Comparison of ENCODE assay signal across 19 cellular contexts in genomic region chr12:104596876-104597833, GRCh38.
A peak's percentile ranks its signal among the peaks of the same experiment; 100 is the strongest.
DNase-seq lines count a peak whose midpoint lies in the region; ATAC-seq, FAIRE-seq and TF ChIP-seq lines count a peak whose summit lies in the region.
"Had no signal": no experiment of that assay in that cellular context is flagged by ENCODE, and none has a peak within 500 bp of the region (broad histone marks: within the 10 kb centered on the region; RNA-seq: fewer than 3 reads in every experiment).

No MANE protein-coding gene starts in this region.

- H4K91ac ChIP-seq in IMR-90 (ENCODE audit: insufficient read depth, low read depth, low read length): no peak overlapping the region

- POLR2A ChIA-PET in IMR-90 (lab: Charles Lee; ENCODE audit: unreplicated experiment): no interaction called here
- POLR2A ChIA-PET in K562 (lab: Yijun Ruan, JAX): interaction anchor here (0.6 kb wide), 1 partner anchor 140 kb away, joined by 5 read pairs; the partner anchor contains the start of gene CHST11

- no CpG with 5 or more reads among the region's 16 CpGs for WGBS in IMR-90 (ENCODE audit: extremely low coverage in 2 of 2, insufficient read length in 1 of 2), 2 experiments
- WGBS in K562 (ENCODE audit: insufficient coverage, low coverage, missing lambda C conversion rate): 54% methylated on average over 16 of the region's 16 CpGs

- H2AK9ac ChIP-seq in IMR-90 (replicated peaks; ENCODE audit: low read depth, low read length, poor library complexity): peak overlapping the region; percentile 46

- H3K9me1 ChIP-seq in IMR-90 (ENCODE audit: insufficient read depth, low read length) (peaks cover 5% of the 10 kb centered on the region; the same call in 1 of the 2 replicates), K562 (ENCODE audit: control insufficient read depth, insufficient read depth, low read length) (no peaks in the 10 kb centered on the region)

- H2AFZ ChIP-seq in IMR-90 (replicated peaks; ENCODE audit: low read length, poor library complexity) (no peak overlapping the region), K562 (ENCODE audit: low read depth, low read length) (peak overlapping the region; percentile 47)
- H2AFZ ChIP-seq: hepatocyte had no signal

- H3K4me2 ChIP-seq in BLaER1 treated with 17β-estradiol and CSF1 and Interleukin-3, amounts not matched to agents 10 nM and 100 nM: peak overlapping the region; percentile 83 to 92 (median 86)
- H3K4me2 ChIP-seq in IMR-90 (ENCODE audit: low read depth, low read length) (no peak overlapping the region), K562 (ENCODE audit: insufficient read depth, low read length) (peak overlapping the region; percentile 69; the same call in 1 of the 2 replicates)

- peak overlapping the region in 5 of 8 donors; percentile 25 to 69 (median 60) for H3K4me3 Mint-ChIP-seq in naive B cell
- H3K4me3 Mint-ChIP-seq: activated T-cell treated with anti-CD3 and anti-CD28 coated beads, Interleukin-2, amount 50 U/mL, for 4 hours; T-helper 1 cell treated with Interleukin-12 subunit alpha and Interleukin-12 subunit beta and Interleukin-4 antibody, amounts not matched to agents 30 μg/mL and 1 μg/mL, for 36 hours had no signal

- peak overlapping the region in 1 of 10 experiments; percentile 13; a peak in 4 of 20 replicates for H3K4me3 ChIP-seq in BLaER1 treated with 17β-estradiol and CSF1 and Interleukin-3, amounts not matched to agents 10 nM and 100 nM
- H3K4me3 ChIP-seq in IMR-90 (ENCODE audit: insufficient read depth, low read depth, low read length): no peak overlapping the region
- no peak overlapping the region for H3K4me3 ChIP-seq in K562
- H3K4me3 ChIP-seq: adrenal gland, hepatocyte, left ventricle myocardium inferior, skin epidermis had no signal

- no peaks in the 10 kb centered on the region for H3K9me3 ChIP-seq in BLaER1 treated with 17β-estradiol and CSF1 and Interleukin-3, amounts not matched to agents 10 nM and 100 nM (replicated peaks in 1 of 11)
- H3K9me3 ChIP-seq in IMR-90 (ENCODE audit: control insufficient read depth, insufficient read depth, low read length) (no peaks in the 10 kb centered on the region), K562 (replicated peaks; ENCODE audit: control insufficient read depth, insufficient read depth, low read depth, low read length) (no peaks in the 10 kb centered on the region)
- H3K9me3 ChIP-seq: adrenal gland, left ventricle myocardium inferior had no signal

- H3K56ac ChIP-seq in IMR-90 (ENCODE audit: extremely low read depth, insufficient read depth, low read length): no peak overlapping the region

- H3K23ac ChIP-seq in IMR-90 (ENCODE audit: low read depth, low read length): no peak overlapping the region

- ATAC-seq in IMR-90 (ENCODE audit: low read depth) (no peak), K562 (no peak), naive B cell (ENCODE audit: low read depth in 2 of 2) (no peak), HG03342 (IDR thresholded peaks at IDR 0.05; ENCODE audit: unreplicated experiment) (no peak)
- ATAC-seq: activated T-cell treated with anti-CD3 and anti-CD28 coated beads, Interleukin-2, amount 50 U/mL, for 4 hours had no signal

- H4K5ac ChIP-seq in IMR-90 (ENCODE audit: low read depth, low read length): no peak overlapping the region

- CTCF ChIA-PET in IMR-90 (lab: Yijun Ruan, JAX): interaction anchor here (0.7 kb wide), 1 partner anchor 28 kb away, joined by 3 read pairs; no protein-coding TSS in a partner anchor
- CTCF ChIA-PET in K562 (lab: Yijun Ruan, JAX; ENCODE audit: low intra/inter-chr PET ratio): interaction anchor here (0.6 kb wide), 1 partner anchor 139 kb away, joined by 3 read pairs; no protein-coding TSS in a partner anchor

- H3K27me3 Mint-ChIP-seq in naive B cell: no peaks in the 10 kb centered on the region

- peaks cover 34 to 91% (median 85%) of the 10 kb centered on the region in 11 experiments; a peak in 21 of 22 replicates for H4K20me1 ChIP-seq in BLaER1 treated with 17β-estradiol and CSF1 and Interleukin-3, amounts not matched to agents 10 nM and 100 nM
- no peaks in the 10 kb centered on the region for H4K20me1 ChIP-seq in IMR-90 (ENCODE audit: insufficient read depth, low read length)
- H4K20me1 ChIP-seq in K562 (replicated peaks; ENCODE audit: control insufficient read depth, insufficient read depth, low read length): no peaks in the 10 kb centered on the region

- H3K79me1 ChIP-seq in IMR-90 (ENCODE audit: low read depth in 1 of 2, low read length in 2 of 2): no peaks in the 10 kb centered on the region; a peak in 1 of 4 replicates

- intact Hi-C loops in IMR-90 (cut with micrococcal nuclease): no loop called here
- intact Hi-C loops in K562 (cut with micrococcal nuclease): loop anchor here (5.0 kb wide), 2 partner anchors 75 to 215 kb away; no protein-coding TSS in a partner anchor

- H2BK120ac ChIP-seq in IMR-90 (ENCODE audit: low read depth, low read length): no peak overlapping the region

- H3K27ac ChIP-seq in BLaER1 treated with 17β-estradiol and CSF1 and Interleukin-3, amounts not matched to agents 10 nM and 100 nM: peak overlapping the region in 9 of 11 experiments; percentile 18 to 63 (median 54); a peak in 16 of 22 replicates
- H3K27ac ChIP-seq in IMR-90 (ENCODE audit: insufficient read depth, low read length) (no peak overlapping the region), K562 (ENCODE audit: extremely low read depth, low read depth, low read length) (peak overlapping the region; percentile 84)
- H3K27ac ChIP-seq: adrenal gland, hepatocyte, left ventricle myocardium inferior had no signal

- no peak for TF ChIP-seq CTCF in IMR-90 (conservative IDR thresholded peaks at IDR 0.05; ENCODE audit: low read depth, low read length)
- no peak for TF ChIP-seq CTCF in K562 (IDR thresholded peaks at IDR 0.05 in 2 of 3, conservative IDR thresholded peaks at IDR 0.05 in 1 of 3; ENCODE audit: insufficient read depth in 2 of 3, low read depth in 1 of 3, low read length in 3 of 3)

- H3K36me3 ChIP-seq in BLaER1 treated with 17β-estradiol and CSF1 and Interleukin-3, amounts not matched to agents 10 nM and 100 nM: peaks cover 0 to 25% (median 8%) of the 10 kb centered on the region in 11 experiments; a peak in 13 of 22 replicates
- H3K36me3 ChIP-seq in IMR-90 (ENCODE audit: control insufficient read depth, insufficient read depth, low read length): no peaks in the 10 kb centered on the region
- peaks cover 2% of the 10 kb centered on the region; the same call in 2 of the 3 replicates for H3K36me3 ChIP-seq in K562 (ENCODE audit: control insufficient read depth, insufficient read depth, low read length)
- H3K36me3 ChIP-seq: adrenal gland, left ventricle myocardium inferior had no signal

- dilution Hi-C loops in IMR-90 (cut with HindIII; ENCODE audit: low sequenced_read_pairs, unreplicated experiment): no loop called here

- H4K8ac ChIP-seq in IMR-90 (ENCODE audit: low read depth in 2 of 2, low read length in 2 of 2): no peak overlapping the region

- no peak overlapping the region for H2BK15ac ChIP-seq in IMR-90 (ENCODE audit: low read depth, low read length)

- H2BK20ac ChIP-seq in IMR-90 (ENCODE audit: low read depth, low read length): no peak overlapping the region

- H3K14ac ChIP-seq in IMR-90 (replicated peaks; ENCODE audit: low read depth, low read length): 0 out of 2 replicates have a peak overlapping the region, but pooled peaks have one; percentile 4

- TF ChIP-seq EP300 in K562 (IDR thresholded peaks at IDR 0.05; ENCODE audit: low read length): no peak

- TF ChIP-seq POLR2A in IMR-90 (IDR thresholded peaks at IDR 0.05; ENCODE audit: low read depth, low read length) (no peak), K562 (conservative IDR thresholded peaks at IDR 0.05) (no peak), H54 (IDR thresholded peaks at IDR 0.05; ENCODE audit: low read depth, low read length) (no peak)

- peaks cover 68 to 97% (median 87%) of the 10 kb centered on the region in 3 donors for H3K4me1 Mint-ChIP-seq in naive B cell

- BruUV-seq in IMR-90 (replicated peaks; lab: Mats Ljungman, UMichigan) (no TSS peak), K562 (replicated peaks; lab: Mats Ljungman, UMichigan) (no TSS peak)

- H2BK5ac ChIP-seq in IMR-90 (ENCODE audit: low read depth, low read length, poor library complexity, severe bottlenecking): no peak overlapping the region

- DNase-seq in IMR-90 (no peak), K562 (ENCODE audit: extremely low read depth in 1 of 4, low spot score in 3 of 4) (no peak), naive B cell (no peak), AG08396 (ENCODE audit: low spot score) (no peak), COLO668 (lab: John Stamatoyannopoulos, UW; ENCODE audit: unreplicated experiment) (no peak), H54 (ENCODE audit: insufficient read length, low spot score) (no peak)
- DNase-seq: activated CD4-positive, alpha-beta T cell treated with anti-CD3 and anti-CD28 coated beads for 48 hours; activated T-cell treated with anti-CD3 and anti-CD28 coated beads, Interleukin-2, amount 50 U/mL, for 4 hours; left ventricle myocardium inferior; NCI-H1105 treated with DMSO at 0.1 percent for 48 hours; NCI-H510A; substantia nigra had no signal

- FAIRE-seq in K562 (lab: Jason Lieb, UNC): no peak
- FAIRE-seq in H54 (lab: Jason Lieb, UNC): no peak
- FAIRE-seq: colon had no signal

- H3K4me1 ChIP-seq in BLaER1 treated with 17β-estradiol and CSF1 and Interleukin-3, amounts not matched to agents 10 nM and 100 nM: peaks cover 75 to 91% (median 87%) of the 10 kb centered on the region in 10 experiments
- no peaks in the 10 kb centered on the region for H3K4me1 ChIP-seq in IMR-90 (ENCODE audit: control insufficient read depth, insufficient read depth, low read length)
- H3K4me1 ChIP-seq in K562 (replicated peaks in 1 of 2; ENCODE audit: control insufficient read depth in 2 of 2, insufficient read depth in 2 of 2, low read length in 2 of 2): peaks cover 26 to 78% of the 10 kb centered on the region in 2 experiments

- no peaks in the 10 kb centered on the region for H3K36me3 Mint-ChIP-seq in naive B cell

- in situ Hi-C loops in IMR-90 (cut with MboI; ENCODE audit: low sequenced_read_pairs) (no loop called here), K562 (cut with MboI) (no loop called here)

- H3K27me3 ChIP-seq in BLaER1 treated with 17β-estradiol and CSF1 and Interleukin-3, amounts not matched to agents 10 nM and 100 nM: no peaks in the 10 kb centered on the region
- H3K27me3 ChIP-seq in IMR-90 (ENCODE audit: control insufficient read depth, insufficient read depth, low read length): no peaks in the 10 kb centered on the region
- H3K27me3 ChIP-seq in K562 (ENCODE audit: control insufficient read depth in 2 of 2, insufficient read depth in 2 of 2, low read length in 2 of 2): no peaks in the 10 kb centered on the region
- H3K27me3 ChIP-seq: adrenal gland, hepatocyte had no signal

- peaks cover 77% of the 10 kb centered on the region for H3K79me2 ChIP-seq in K562 (ENCODE audit: control insufficient read depth, insufficient read depth, low read length)
- H3K79me2 ChIP-seq: hepatocyte had no signal

- H3K18ac ChIP-seq in IMR-90 (ENCODE audit: low read depth, low read length): no peak overlapping the region

- no peak for TF ChIP-seq RAD21 in IMR-90 (IDR thresholded peaks at IDR 0.05; ENCODE audit: low read length)
- no peak for TF ChIP-seq RAD21 in K562 (CRISPR knock-in tag; conservative IDR thresholded peaks at IDR 0.05 in 1 of 2, IDR thresholded peaks at IDR 0.05 in 1 of 2)

- no peak overlapping the region for H2AK5ac ChIP-seq in IMR-90 (ENCODE audit: low read depth, low read length)

- H3K9ac ChIP-seq in BLaER1 treated with 17β-estradiol and CSF1 and Interleukin-3, amounts not matched to agents 10 nM and 100 nM: peak overlapping the region; percentile 22 to 65 (median 56); a peak in 20 of 22 replicates
- H3K9ac ChIP-seq in IMR-90 (ENCODE audit: low read depth, low read length): no peak overlapping the region
- H3K9ac ChIP-seq in K562 (ENCODE audit: insufficient read depth in 1 of 2, low read depth in 2 of 2, low read length in 2 of 2): peak overlapping the region; percentile 49 to 70; a peak in 2 of 4 replicates

- H3K9me3 Mint-ChIP-seq in naive B cell: no peaks in the 10 kb centered on the region
- H3K9me3 Mint-ChIP-seq: activated T-cell treated with anti-CD3 and anti-CD28 coated beads, Interleukin-2, amount 50 U/mL, for 4 hours; T-helper 1 cell treated with Interleukin-12 subunit alpha and Interleukin-12 subunit beta and Interleukin-4 antibody, amounts not matched to agents 30 μg/mL and 1 μg/mL, for 36 hours had no signal

- H3K27ac Mint-ChIP-seq in naive B cell: peak overlapping the region; percentile 35 to 93 (median 72)
- H3K27ac Mint-ChIP-seq: T-helper 1 cell treated with Interleukin-12 subunit alpha and Interleukin-12 subunit beta and Interleukin-4 antibody, amounts not matched to agents 30 μg/mL and 1 μg/mL, for 36 hours had no signal

- H3K4ac ChIP-seq in IMR-90 (ENCODE audit: low read depth, low read length): no peak overlapping the region; the same call in 1 of the 2 replicates
